ENCODE assay signal across 22 cellular contexts in the genomic region with DNA sequence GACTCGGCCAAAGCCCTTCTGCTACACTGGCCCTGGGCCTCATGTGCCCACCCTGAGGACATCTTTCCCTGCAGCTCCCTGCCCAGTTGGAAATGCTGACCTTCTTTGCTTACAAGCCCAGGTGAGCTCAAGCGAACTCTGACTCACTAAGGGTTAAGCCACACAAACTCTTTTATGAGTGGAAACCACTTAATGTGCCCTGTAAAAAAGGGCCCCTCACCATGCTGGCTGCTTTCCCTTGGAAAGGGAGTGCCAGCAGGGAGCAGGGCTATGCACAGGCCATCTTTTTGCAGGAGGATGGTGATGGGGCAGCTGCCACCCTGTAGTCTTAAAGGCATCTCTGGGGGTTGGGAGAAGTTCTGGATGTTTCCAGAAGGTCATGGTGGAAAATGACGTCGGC. TPM values are rescaled to one million over a fixed set of nuclear protein-coding genes. Genes with fewer than 3 reads are reported as not detected.
DNase-seq lines count a peak whose midpoint lies in the region; ATAC-seq, FAIRE-seq and TF ChIP-seq lines count a peak whose summit lies in the region.
"Had no signal": no experiment of that assay in that cellular context is flagged by ENCODE, and none has a peak within 500 bp of the region (broad histone marks: within the 10 kb centered on the region; RNA-seq: fewer than 3 reads in every experiment).

No MANE protein-coding gene starts in this region.

- H3K9ac ChIP-seq in HepG2 (ENCODE audit: insufficient read depth, low read depth, low read length), result no peak overlapping the region

- no peak for TF ChIP-seq POLR2A in HepG2 (IDR thresholded peaks at IDR 0.05; ENCODE audit: insufficient read depth in 1 of 2, low read depth in 2 of 2, low read length in 2 of 2)
- TF ChIP-seq POLR2A in stomach (IDR thresholded peaks at IDR 0.05), result no peak

- H3K4me3 ChIP-seq in HepG2 (replicated peaks in 1 of 3; ENCODE audit: insufficient read depth in 1 of 3, low read depth in 2 of 3, low read length in 3 of 3) (peak overlapping the region in 1 of 3 experiments; percentile 47; a peak in 1 of 6 replicates), stomach (peak overlapping the region in 1 of 4 donors; percentile 30)
- H3K4me3 ChIP-seq: ascending aorta, coronary artery, SJCRH30, spleen had no signal

- H3K4me3 Mint-ChIP-seq in Calu3 (ENCODE audit: low read depth, unreplicated experiment), result peak overlapping the region; percentile 68
- H3K4me3 Mint-ChIP-seq: activated CD8-positive, alpha-beta T cell treated with anti-CD3 and anti-CD28 coated beads, Interleukin-2, amount 10 ng/mL, durations not matched to agents 7 days and 5 days; CD8-positive, alpha-beta T cell; H9 had no signal

- no TSS peak for BruUV-seq in Calu3 (replicated peaks; lab: Mats Ljungman, UMichigan)
- BruUV-seq in HepG2 (replicated peaks; lab: Mats Ljungman, UMichigan), result no TSS peak

- DNase-seq in Calu3 (no peak), RWPE1 (ENCODE audit: low spot score) (no peak), HepG2 (ENCODE audit: low spot score) (no peak), stomach (no peak), NCI-H2196 (lab: John Stamatoyannopoulos, UW; ENCODE audit: unreplicated experiment) (no peak), glomerular visceral epithelial cell (ENCODE audit: extremely low spot score) (no peak), H4 (ENCODE audit: low spot score) (no peak)
- DNase-seq in stimulated activated CD4-positive, alpha-beta T cell treated with anti-CD3 and anti-CD28 coated beads, Interleukin-4, amount 100 ng/mL, for 1 hour, result no peak
- DNase-seq: activated CD4-positive, CD25-positive, alpha-beta regulatory T cell; activated CD8-positive, alpha-beta T cell treated with anti-CD3 and anti-CD28 coated beads, Interleukin-2, amount 10 ng/mL, durations not matched to agents 7 days and 5 days; activated naive CD4-positive, alpha-beta T cell treated with anti-CD3 and anti-CD28 coated beads, Interleukin-2, amount 50 U/mL, for 16 hours; activated T-cell treated with anti-CD3 and anti-CD28 coated beads, Interleukin-2, amount 50 U/mL, for 48 hours; CD8-positive, alpha-beta T cell; posterior cingulate gyrus; SJCRH30; spleen had no signal

- no peaks in the 10 kb centered on the region for H3K79me2 ChIP-seq in HepG2 (ENCODE audit: insufficient read depth, low read length)

- H3K9me3 ChIP-seq in HepG2 (ENCODE audit: low read length), result no peaks in the 10 kb centered on the region
- no peaks in the 10 kb centered on the region for H3K9me3 ChIP-seq in stomach
- H3K9me3 ChIP-seq: ascending aorta, SJCRH30, spleen had no signal

- H3K27me3 Mint-ChIP-seq in Calu3 (ENCODE audit: unreplicated experiment), result no peaks in the 10 kb centered on the region

- 63% methylated on average over 4 of the region's 4 CpGs for WGBS in HepG2 (ENCODE audit: low lambda C conversion rate)
- 32 to 56% (median 45%) methylated on average over 3 to 4 of the region's 4 CpGs for WGBS in stomach, 5 donors

- H4K20me1 ChIP-seq in HepG2 (ENCODE audit: insufficient read depth, low read length), result no peaks in the 10 kb centered on the region

- CTCF ChIA-PET in Calu3 (lab: Charles Lee) (interaction anchor here (1.0 to 5.5 kb wide), 6 partner anchors 8 to 276 kb away, joined by 3 to 50 read pairs (median 5); a partner anchor contains a TSS), RWPE1 (lab: Yijun Ruan, JAX) (interaction anchor here (0.9 kb wide), 1 partner anchor 30 kb away, joined by 3 read pairs; no protein-coding TSS in a partner anchor), HepG2 (lab: Yijun Ruan, JAX; ENCODE audit: low intra/inter-chr PET ratio, low total read pairs) (no interaction called here)

- H3K36me3 Mint-ChIP-seq in Calu3 (ENCODE audit: insufficient read depth, unreplicated experiment), result peaks cover 87% of the 10 kb centered on the region
- H3K36me3 Mint-ChIP-seq: CD8-positive, alpha-beta T cell had no signal

- no peak for TF ChIP-seq CTCF in Calu3 (IDR thresholded peaks at IDR 0.05; ENCODE audit: unreplicated experiment)
- no peak for TF ChIP-seq CTCF in RWPE1 (conservative IDR thresholded peaks at IDR 0.05; ENCODE audit: low read depth)
- TF ChIP-seq CTCF in HepG2 (CRISPR knock-in tag; IDR thresholded peaks at IDR 0.05), result no peak
- no peak for TF ChIP-seq CTCF in stomach (IDR thresholded peaks at IDR 0.05)

- H3K27ac ChIP-seq in RWPE1 (peak overlapping the region; percentile 84), HepG2 (ENCODE audit: extremely low read length, insufficient read depth, low read length) (no peak overlapping the region), stomach (peak overlapping the region; percentile 67 to 86 (median 85))
- H3K27ac ChIP-seq: ascending aorta, coronary artery, SJCRH30, spleen had no signal

- no peak for FAIRE-seq in HepG2 (lab: Jason Lieb, UNC)
- FAIRE-seq: endothelial cell of umbilical vein, frontal cortex had no signal

- TF ChIP-seq EP300 in HepG2 (IDR thresholded peaks at IDR 0.05; ENCODE audit: low read depth in 2 of 2, low read length in 2 of 2) (no peak), HepG2 (CRISPR knock-in tag; IDR thresholded peaks at IDR 0.05; ENCODE audit: borderline replicate concordance) (no peak), stomach (IDR thresholded peaks at IDR 0.05) (no peak)

- intact Hi-C loops in Calu3 (cut with micrococcal nuclease; ENCODE audit: unreplicated experiment) (no loop called here), HepG2 (cut with micrococcal nuclease; ENCODE audit: unreplicated experiment) (no loop called here), stomach (cut with DNase I; ENCODE audit: low total_unique reads) (no loop called here)

- peaks cover 90% of the 10 kb centered on the region for H3K4me1 Mint-ChIP-seq in Calu3 (ENCODE audit: low read depth, unreplicated experiment)

- no peaks in the 10 kb centered on the region for H3K27me3 ChIP-seq in HepG2 (ENCODE audit: control insufficient read depth in 1 of 2, insufficient read depth in 2 of 2, low read length in 2 of 2)
- H3K27me3 ChIP-seq in stomach, result no peaks in the 10 kb centered on the region
- H3K27me3 ChIP-seq: ascending aorta, SJCRH30 had no signal

- H3K4me2 ChIP-seq in HepG2 (ENCODE audit: low read depth, low read length), result peak overlapping the region; percentile 64

- peak overlapping the region; percentile 62 for H3K27ac Mint-ChIP-seq in Calu3 (ENCODE audit: unreplicated experiment)
- H3K27ac Mint-ChIP-seq: activated CD8-positive, alpha-beta T cell treated with anti-CD3 and anti-CD28 coated beads, Interleukin-2, amount 10 ng/mL, durations not matched to agents 7 days and 5 days; CD8-positive, alpha-beta T cell had no signal

- no peaks in the 10 kb centered on the region for H3K9me3 Mint-ChIP-seq in Calu3 (ENCODE audit: low read depth, unreplicated experiment)
- H3K9me3 Mint-ChIP-seq: CD8-positive, alpha-beta T cell; H9 had no signal

- no peak for TF ChIP-seq RAD21 in HepG2 (CRISPR knock-in tag; IDR thresholded peaks at IDR 0.05)

- ATAC-seq in HepG2, result peak; percentile 8; the same call in 1 of the 3 replicates
- ATAC-seq: activated CD8-positive, alpha-beta T cell treated with anti-CD3 and anti-CD28 coated beads, Interleukin-2, amount 10 ng/mL, durations not matched to agents 7 days and 5 days; CD8-positive, alpha-beta T cell had no signal

- no peaks in the 10 kb centered on the region for H3K36me3 ChIP-seq in HepG2 (replicated peaks in 1 of 2; ENCODE audit: control insufficient read depth in 1 of 2, insufficient read depth in 2 of 2, low read length in 2 of 2)
- peaks cover 0 to 5% (median 0%) of the 10 kb centered on the region in 4 donors for H3K36me3 ChIP-seq in stomach
- H3K36me3 ChIP-seq: ascending aorta, SJCRH30, spleen had no signal

- H3K4me1 ChIP-seq in HepG2 (ENCODE audit: insufficient read depth, low read length) (peaks cover 83% of the 10 kb centered on the region), stomach (peaks cover 37 to 84% (median 78%) of the 10 kb centered on the region in 4 donors)
- H3K4me1 ChIP-seq: ascending aorta, SJCRH30 had no signal

- no peak overlapping the region for H2AFZ ChIP-seq in HepG2 (ENCODE audit: low read length)

- in situ Hi-C loops in HepG2 (cut with HindIII; ENCODE audit: extremely low pct_ligation_motif_present, low pct_unique_long_range_greater_than_20kb), result no loop called here

- POLR2A ChIA-PET in RWPE1 (lab: Yijun Ruan, JAX; ENCODE audit: low non-redundant PET) (no interaction called here), HepG2 (lab: Yijun Ruan, JAX) (interaction anchor here (1.3 to 8.8 kb wide), 6 partner anchors 15 to 276 kb away, joined by 3 to 145 read pairs (median 6); no protein-coding TSS in a partner anchor)

TF ChIP-seq in HepG2, 621 proteins besides CTCF, POLR2A, EP300 and RAD21 (continues in another document):
- TF ChIP-seq RFXANK (CRISPR knock-in tag; IDR thresholded peaks at IDR 0.05) (no peak), AGO2 (optimal IDR thresholded peaks at IDR 0.05; ENCODE audit: low read depth, low read length) (no peak), NAIF1 (CRISPR knock-in tag; IDR thresholded peaks at IDR 0.05; ENCODE audit: borderline replicate concordance) (no peak)

RNA-seq across cellular contexts. Expression of a gene that starts 18.7 kb away (rescaled TPM):
- 286 and 299 TPM in 2 replicates for total RNA-seq in Calu3 (2022)
- total RNA-seq in HepG2 (2016; rRNA removed; fragmentation: Illumina TruSeq; extraction: Trizol), result 0.24 and 0.46 TPM in 2 replicates
- not detected in 2 replicates for total RNA-seq in HepG2 (2016; cell fraction: cytosol; rRNA removed; fragmentation: Illumina TruSeq; extraction: Trizol; ENCODE audit: low read depth)
- 0.19 and 0.65 TPM in 2 replicates for total RNA-seq in HepG2 (2016; cell fraction: insoluble cytoplasmic fraction; rRNA removed; fragmentation: Illumina TruSeq; extraction: Trizol)
- 0.09 and 0.24 TPM in 2 replicates for total RNA-seq in HepG2 (2016; cell fraction: membrane; rRNA removed; fragmentation: Illumina TruSeq; extraction: Trizol)
- total RNA-seq in HepG2 (2016; cell fraction: nucleus; rRNA removed; fragmentation: Illumina TruSeq; extraction: Trizol), result 0.22 and 0.28 TPM in 2 replicates
- 0.04 TPM in 1 of 2 replicates, not detected in the other for polyA plus RNA-seq in HepG2 (2011; rRNA removed)
- 0.08 TPM in 1 of 2 replicates, not detected in the other for polyA plus RNA-seq in HepG2 (2011; cell fraction: cytosol; rRNA removed)
- 0.07 TPM in 1 of 2 replicates, not detected in the other for polyA plus RNA-seq in HepG2 (2011; cell fraction: nucleus; rRNA removed)
- not detected in 2 replicates for polyA plus RNA-seq in HepG2 (2012)
- polyA plus RNA-seq in HepG2 (2016; cell fraction: cytosol; fragmentation: Illumina TruSeq; extraction: Trizol; ENCODE audit: low read depth), result 0.06 and 0.17 TPM in 2 replicates
- polyA plus RNA-seq in HepG2 (2016; cell fraction: insoluble cytoplasmic fraction; fragmentation: Illumina TruSeq; extraction: Trizol; ENCODE audit: low read depth), result 0.13 and 0.40 TPM in 2 replicates
- 0.13 TPM in 1 of 2 replicates, not detected in the other for polyA plus RNA-seq in HepG2 (2016; cell fraction: membrane; fragmentation: Illumina TruSeq; extraction: Trizol; ENCODE audit: low read depth)
- 0.28 and 0.30 TPM in 2 replicates for polyA plus RNA-seq in HepG2 (2016; cell fraction: nucleus; fragmentation: Illumina TruSeq; extraction: Trizol; ENCODE audit: insufficient read depth, low read depth)
- polyA minus RNA-seq in HepG2 (2011; rRNA and poly(A)+ RNA removed; ENCODE audit: low replicate concordance), result 0.06 and 0.65 TPM in 2 replicates
- not detected in 2 replicates for polyA minus RNA-seq in HepG2 (2011; cell fraction: cytosol; rRNA and poly(A)+ RNA removed)
- 0.25 and 0.39 TPM in 2 replicates for polyA minus RNA-seq in HepG2 (2011; cell fraction: nucleus; rRNA and poly(A)+ RNA removed)
- 100 to 1,000 TPM in 3 of 5 donors, 10 to 100 TPM in 2; 36.2 to 142 (median 113) TPM for total RNA-seq in stomach
- polyA plus RNA-seq in stomach, result 10 to 100 TPM; 15.5 to 22.8 (median 19.4) TPM
- total RNA-seq in H4 (2014; rRNA removed; shearing (Covaris generic)), result not detected in 2 replicates
- total RNA-seq: activated CD8-positive, alpha-beta T cell treated with anti-CD3 and anti-CD28 coated beads, Interleukin-2, amount 10 ng/mL, durations not matched to agents 7 days and 5 days; ascending aorta; CD8-positive, alpha-beta T cell; endothelial cell of umbilical vein; H9; SJCRH30; T-helper 2 cell treated with Interferon-gamma antibody and Interleukin-4, amounts not matched to agents 100 ng/mL and 5 ng/mL, for 36 hours had no signal
- polyA plus RNA-seq: endothelial cell of umbilical vein had no signal

Comparison
In these comparisons a context has a peak if more than half of its experiments do, and no peak if none do; other contexts are left out.
1. RNA of a gene that starts 18.7 kb away (total RNA-seq): 286 to 299 TPM in Calu3 and 36.2 to 142 TPM in stomach; 0.09 to 0.65 TPM in HepG2 and not detected in H4; every median in the first group is over 10 times any median in the second.